Comparison of ENCODE assay signal across 6 cellular contexts in genomic region chr11:65524010-65524746, GRCh38. TPM values are rescaled to one million over a fixed set of nuclear protein-coding genes. Genes with fewer than 3 reads are reported as not detected.
DNase-seq lines count a peak whose midpoint lies in the region; ATAC-seq lines count a peak whose summit lies in the region.

No MANE protein-coding gene starts in this region.

- no peaks in the 10 kb centered on the region for H3K27me3 Mint-ChIP-seq in activated T-cell treated with anti-CD3 and anti-CD28 coated beads, Interleukin-2, amount 50 U/mL, for 72 hours (ENCODE audit: low read depth)

- no peaks in the 10 kb centered on the region for H3K9me3 Mint-ChIP-seq in activated T-cell treated with anti-CD3 and anti-CD28 coated beads, Interleukin-2, amount 50 U/mL, for 72 hours

- H3K9ac ChIP-seq in ES-I3 (ENCODE audit: low read depth, low read length) = peak overlapping the region; percentile 25

- peak; percentile 23 to 38 for ATAC-seq in activated T-cell treated with anti-CD3 and anti-CD28 coated beads, Interleukin-2, amount 50 U/mL, for 72 hours (replicated peaks in 1 of 2)

- peaks cover 7% of the 10 kb centered on the region; the same call in 1 of the 2 replicates for H3K4me1 ChIP-seq in ES-I3 (ENCODE audit: insufficient read depth, low read length)

- H3K4me1 Mint-ChIP-seq in activated T-cell treated with anti-CD3 and anti-CD28 coated beads, Interleukin-2, amount 50 U/mL, for 72 hours (ENCODE audit: low read depth) = peaks cover 58% of the 10 kb centered on the region

- DNase-seq in activated T-cell treated with anti-CD3 and anti-CD28 coated beads, Interleukin-2, amount 50 U/mL, for 72 hours = no peak
- DNase-seq in medulla oblongata (ENCODE audit: extremely low spot score) (peak; percentile 33), NCI-H446 (lab: John Stamatoyannopoulos, UW) (no peak)
- no peak for DNase-seq in stimulated activated CD4-positive, alpha-beta T cell treated with anti-CD3 and anti-CD28 coated beads, Interleukin-4, amount 100 ng/mL, for 4 hours
- DNase-seq in activated CD8-positive, alpha-beta memory T cell treated with anti-CD3 and anti-CD28 coated beads, Interleukin-2, amount 50 U/mL, for 4 hours = no peak

- H3K36me3 Mint-ChIP-seq in activated T-cell treated with anti-CD3 and anti-CD28 coated beads, Interleukin-2, amount 50 U/mL, for 72 hours (ENCODE audit: insufficient read depth in 2 of 2) = peaks cover 2 to 8% of the 10 kb centered on the region in 2 donors

- H3K36me3 ChIP-seq in ES-I3 (ENCODE audit: insufficient read depth, low read length) = no peaks in the 10 kb centered on the region; the same call in 1 of the 2 replicates

- no peaks in the 10 kb centered on the region for H3K9me3 ChIP-seq in ES-I3 (ENCODE audit: control insufficient read depth, insufficient read depth, low read length)

- H3K27ac Mint-ChIP-seq in activated T-cell treated with anti-CD3 and anti-CD28 coated beads, Interleukin-2, amount 50 U/mL, for 72 hours = peak overlapping the region; percentile 93

- H3K4me3 Mint-ChIP-seq in activated T-cell treated with anti-CD3 and anti-CD28 coated beads, Interleukin-2, amount 50 U/mL, for 72 hours = peak overlapping the region; percentile 84 to 87

RNA-seq across cellular contexts. Expression of gene SCYL1, which starts 0.7 kb away (rescaled TPM):
- 10 to 100 TPM; 77.9 to 83.4 TPM for total RNA-seq in activated T-cell treated with anti-CD3 and anti-CD28 coated beads, Interleukin-2, amount 50 U/mL, for 72 hours

RNA-seq across cellular contexts. Expression of gene MALAT1, which starts 25.3 kb away (rescaled TPM):
- total RNA-seq in activated T-cell treated with anti-CD3 and anti-CD28 coated beads, Interleukin-2, amount 50 U/mL, for 72 hours = over 10,000 TPM in 1 of 2 donors, 1,000 to 10,000 TPM in 1; 8,391 to 13,279 TPM

RNA-seq across cellular contexts. Expression of gene LTBP3, which starts 34.0 kb away (rescaled TPM):
- 100 to 1,000 TPM; 106 TPM for total RNA-seq in activated T-cell treated with anti-CD3 and anti-CD28 coated beads, Interleukin-2, amount 50 U/mL, for 72 hours

RNA-seq across cellular contexts. Expression of gene ZNRD2, which starts 46.1 kb away (rescaled TPM):
- 10 to 100 TPM; 23.5 to 25.1 TPM for total RNA-seq in activated T-cell treated with anti-CD3 and anti-CD28 coated beads, Interleukin-2, amount 50 U/mL, for 72 hours

RNA-seq across cellular contexts. Expression of gene FAM89B, which starts 48.2 kb away (rescaled TPM):
- total RNA-seq in activated T-cell treated with anti-CD3 and anti-CD28 coated beads, Interleukin-2, amount 50 U/mL, for 72 hours = 10 to 100 TPM; 21.4 to 26.7 TPM
